In the genomic region with DNA sequence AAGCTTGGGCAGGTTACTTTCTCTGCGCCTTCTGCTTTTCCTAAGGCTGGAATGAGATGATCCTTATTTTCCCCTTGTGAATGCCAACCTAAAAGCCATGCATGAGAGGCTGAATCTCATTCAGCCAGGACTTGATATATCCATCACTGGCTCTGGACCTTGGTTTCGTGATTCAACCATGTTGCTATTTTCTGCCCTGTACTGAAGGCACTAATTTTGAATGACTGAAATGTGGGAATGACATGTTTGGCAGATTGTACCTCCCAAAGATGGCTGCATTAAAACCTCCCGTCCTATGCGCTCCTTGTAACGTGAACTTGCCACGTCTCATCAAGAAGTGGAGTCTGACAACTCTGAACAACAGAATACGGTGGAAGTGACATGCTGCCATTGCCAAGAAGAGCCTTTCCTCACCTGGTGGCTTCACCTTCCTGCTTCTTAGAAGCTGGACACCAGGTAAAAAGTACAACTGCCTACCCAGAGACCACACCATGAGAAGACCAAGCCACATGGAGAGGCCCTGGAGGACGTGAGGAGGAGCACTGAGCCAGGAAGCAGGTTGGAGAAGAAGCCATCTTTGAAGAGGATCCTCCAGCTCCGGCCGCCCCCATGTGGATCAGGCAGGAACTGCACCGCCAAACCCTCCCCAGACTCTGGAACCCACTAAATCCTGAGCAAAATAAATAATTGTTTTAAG, we compare ENCODE assay signal across 8 cellular contexts.
A peak's percentile ranks its signal among the peaks of the same experiment; 100 is the strongest.
DNase-seq lines count a peak whose midpoint lies in the region; ATAC-seq lines count a peak whose summit lies in the region.

No MANE protein-coding gene starts in this region.

- peak; percentile 27 for DNase-seq in NCI-H1105 (lab: John Stamatoyannopoulos, UW)
- no peak for DNase-seq in NCI-H1105 treated with DMSO at 0.1 percent for 48 hours (lab: John Stamatoyannopoulos, UW)
- DNase-seq in NCI-H446 treated with DMSO at 0.1 percent for 48 hours (lab: John Stamatoyannopoulos, UW), result peak; percentile 4
- DNase-seq in activated CD4-positive, alpha-beta T cell treated with anti-CD3 and anti-CD28 coated beads, Interleukin-2, amount 50 U/mL, for 24 hours (ENCODE audit: low read depth in 1 of 2, low spot score in 1 of 2), result peak; percentile 61 to 80
- DNase-seq in dermis blood vessel endothelial cell, result peak; percentile 79
- DNase-seq in medulla oblongata (ENCODE audit: extremely low spot score), result peak; percentile 30
- DNase-seq in stimulated activated CD8-positive, alpha-beta memory T cell treated with anti-CD3 and anti-CD28 coated beads, Interleukin-4, amount 100 ng/mL, for 4 hours (ENCODE audit: low read depth in 2 of 2, low spot score in 1 of 2), result peak; percentile 7 to 37

- peak; percentile 66 for ATAC-seq in HG03045 (IDR thresholded peaks at IDR 0.05; ENCODE audit: unreplicated experiment)
